8 cellular contexts compared by ENCODE assay signal in the genomic region with DNA sequence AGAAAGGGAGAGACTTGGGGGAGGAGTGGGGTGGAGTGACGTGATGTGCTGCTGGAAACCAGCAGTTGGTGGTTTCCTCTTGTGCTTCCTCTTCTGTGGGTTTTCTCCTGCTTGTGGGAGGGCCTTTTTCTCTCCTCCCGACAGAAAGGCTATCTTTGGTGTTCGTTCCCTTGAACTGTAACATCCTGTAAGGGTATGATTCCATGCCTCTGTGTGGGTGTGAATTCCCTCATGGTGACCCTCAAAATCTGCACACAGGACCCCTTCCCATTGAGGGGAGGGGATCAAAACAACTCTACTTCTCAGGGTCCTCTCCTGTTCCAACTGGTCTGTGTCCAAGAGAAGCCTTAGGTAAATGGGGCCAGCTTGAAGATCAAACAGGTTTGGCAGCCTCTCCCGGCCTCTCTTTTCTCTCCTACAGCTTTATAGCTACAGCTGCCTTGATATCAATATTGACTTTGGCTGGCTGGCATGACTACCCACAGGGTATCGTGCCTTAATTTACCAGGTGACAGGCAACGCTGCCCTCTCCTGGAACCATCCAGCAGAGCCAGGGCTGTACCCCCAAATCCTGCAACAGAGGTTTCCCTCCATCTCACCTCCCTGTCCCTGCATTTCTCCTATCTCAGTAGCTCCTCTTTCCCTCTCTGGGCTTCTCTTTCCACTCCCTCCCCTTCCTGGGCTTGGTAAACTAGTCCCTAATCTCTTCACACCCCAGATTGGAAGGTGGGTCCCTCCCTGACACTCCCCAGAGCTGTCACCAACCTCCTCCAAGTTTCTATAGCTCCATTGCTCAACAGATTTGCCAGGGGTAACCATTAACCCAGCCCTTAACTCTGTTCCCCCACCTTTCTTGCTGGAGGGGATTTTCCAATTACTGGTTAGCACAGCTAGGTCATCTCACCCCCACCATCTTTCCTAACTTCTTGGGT. TPM values are rescaled to one million over a fixed set of nuclear protein-coding genes. Genes with fewer than 3 reads are reported as not detected.
DNase-seq lines count a peak whose midpoint lies in the region; FAIRE-seq and TF ChIP-seq lines count a peak whose summit lies in the region.

No MANE protein-coding gene starts in this region.

- H3K27me3 ChIP-seq in H1 (replicated peaks in 1 of 4; ENCODE audit: control insufficient read depth in 3 of 4, extremely low read depth in 1 of 4, insufficient read depth in 3 of 4, low read length in 3 of 4) = no peaks in the 10 kb centered on the region

- peak overlapping the region; percentile 86; the same call in 1 of the 2 replicates for H2BK5ac ChIP-seq in H1 (ENCODE audit: low read depth, low read length)

- H3K4me3 ChIP-seq in H1 (ENCODE audit: extremely low read depth in 1 of 4, insufficient read depth in 2 of 4, low read depth in 3 of 4, low read length in 4 of 4) = peak overlapping the region in 1 of 4 experiments; percentile 82; a peak in 1 of 8 replicates

- no peak overlapping the region for H3K23ac ChIP-seq in H1 (ENCODE audit: insufficient read length)

- peak overlapping the region; percentile 86; the same call in 1 of the 2 replicates for H2AFZ ChIP-seq in H1 (ENCODE audit: low read length)

- H4K91ac ChIP-seq in H1 (replicated peaks; ENCODE audit: insufficient read length, low read length) = peak overlapping the region; percentile 67

- no peak overlapping the region for H4K8ac ChIP-seq in H1 (ENCODE audit: extremely low read depth, insufficient read depth, low read length)

- DNase-seq in AG09319 (ENCODE audit: extremely low read depth, low read depth) (no peak), GM19240 (ENCODE audit: insufficient read length, low spot score) (peak; percentile 39), NCI-H345 treated with DMSO at 0.1 percent for 48 hours (lab: John Stamatoyannopoulos, UW; ENCODE audit: unreplicated experiment) (peak; percentile 87), H1 (ENCODE audit: low read depth in 1 of 2, low spot score in 2 of 2) (no peak), myocyte (ENCODE audit: low read depth) (peak; percentile 62), GOT3 (lab: John Stamatoyannopoulos, UW) (no peak)
- peak; percentile 68 for DNase-seq in activated CD4-positive, alpha-beta T cell treated with anti-CD3 and anti-CD28 coated beads for 48 hours

- peak overlapping the region; percentile 55 for H3K18ac ChIP-seq in H1 (ENCODE audit: extremely low read depth, low read length)

- H3K27ac ChIP-seq in H1 (ENCODE audit: low read depth, low read length) = 0 out of 2 replicates have a peak overlapping the region, but pooled peaks have one; percentile 31
- peak overlapping the region; percentile 46 for H3K27ac ChIP-seq in temporal lobe (ENCODE audit: low read depth, low read length)

- no peak for FAIRE-seq in H1 (lab: Jason Lieb, UNC)

- peak overlapping the region; percentile 93 for H2BK15ac ChIP-seq in H1 (ENCODE audit: low read length)

- 56% methylated on average over 6 of the region's 6 CpGs; no CpG with 5 or more reads in 1 of the 2 experiments for WGBS in H1 (ENCODE audit: extremely low coverage in 1 of 2, insufficient coverage in 1 of 2, insufficient read length in 1 of 2, insufficient replicate concordance in 2 of 2, low coverage in 1 of 2, low lambda C conversion rate in 2 of 2, missing lambda C conversion rate in 1 of 2), 2 experiments

- no peak overlapping the region for H3K14ac ChIP-seq in H1 (ENCODE audit: insufficient read length)

- peaks cover 23 to 29% (median 25%) of the 10 kb centered on the region in 4 experiments for H3K4me1 ChIP-seq in H1 (replicated peaks in 1 of 4; ENCODE audit: control insufficient read depth in 3 of 4, insufficient read depth in 4 of 4, low read length in 3 of 4)

- peak overlapping the region; percentile 19 for H2BK120ac ChIP-seq in H1 (replicated peaks; ENCODE audit: low read depth, low read length)

- H2AK5ac ChIP-seq in H1 (ENCODE audit: low read depth, low read length) = 0 out of 2 replicates have a peak overlapping the region, but pooled peaks have one; percentile 3

- TF ChIP-seq RAD21 in H1 (IDR thresholded peaks at IDR 0.05 in 1 of 2, conservative IDR thresholded peaks at IDR 0.05 in 1 of 2; ENCODE audit: low read depth in 2 of 2, low read length in 2 of 2) = peak; percentile 63 to 65

- no peaks in the 10 kb centered on the region; a peak in 1 of 4 replicates for H3K9me3 ChIP-seq in H1 (ENCODE audit: insufficient read depth in 2 of 2, low read depth in 1 of 2, low read length in 1 of 2)

- H2BK12ac ChIP-seq in H1 (ENCODE audit: low read depth, low read length) = peak overlapping the region; percentile 98; the same call in 1 of the 2 replicates

- TF ChIP-seq EP300 in H1 (IDR thresholded peaks at IDR 0.05; ENCODE audit: borderline replicate concordance in 1 of 2, low read depth in 2 of 2, low read length in 2 of 2) = no peak

- H2BK20ac ChIP-seq in H1 (ENCODE audit: low read length) = peak overlapping the region; percentile 90; the same call in 1 of the 2 replicates

- peak overlapping the region in 2 of 4 experiments; percentile 35 to 46; a peak in 1 of 7 replicates for H3K9ac ChIP-seq in H1 (replicated peaks in 1 of 4; ENCODE audit: extremely low read depth in 1 of 4, low read depth in 3 of 4, low read length in 3 of 4)

- POLR2A ChIA-PET in H1 (lab: Charles Lee; ENCODE audit: partially characterized antibody) = interaction anchor here (0.6 to 8.7 kb wide), 24 partner anchors 8 to 389 kb away, joined by 3 to 73 read pairs (median 6); a partner anchor contains a TSS

- no peak for TF ChIP-seq POLR2A in H1 (IDR thresholded peaks at IDR 0.05; ENCODE audit: control extremely low read depth in 1 of 2, low read depth in 2 of 2, low read length in 2 of 2)

- peaks cover 0 to 26% of the 10 kb centered on the region in 2 experiments; a peak in 2 of 4 replicates for H3K79me2 ChIP-seq in H1 (ENCODE audit: control insufficient read depth in 1 of 2, insufficient read depth in 2 of 2, low read length in 2 of 2)

- H4K5ac ChIP-seq in H1 (ENCODE audit: insufficient read length, low read depth, low read length) = no peak overlapping the region

- CTCF ChIA-PET in H1 (lab: Charles Lee; ENCODE audit: partially characterized antibody) = interaction anchor here (0.6 to 5.9 kb wide), 29 partner anchors 10 to 192 kb away, joined by 3 to 52 read pairs (median 4); a partner anchor contains a TSS

- H3K56ac ChIP-seq in H1 (replicated peaks; ENCODE audit: insufficient read length, low read depth, low read length) = peak overlapping the region; percentile 5

- H3K79me1 ChIP-seq in H1 (ENCODE audit: low read depth, low read length) = peaks cover 8% of the 10 kb centered on the region; the same call in 1 of the 2 replicates

- H3K4me2 ChIP-seq in H1 (ENCODE audit: insufficient read depth in 1 of 2, low read depth in 2 of 2, low read length in 2 of 2) = peak overlapping the region; percentile 52 to 99; a peak in 3 of 4 replicates

- peak overlapping the region; percentile 28 for H3K4ac ChIP-seq in H1 (replicated peaks; ENCODE audit: insufficient read length, low read depth, low read length)

- peaks cover 5 to 21% (median 7%) of the 10 kb centered on the region in 4 experiments; a peak in 7 of 8 replicates for H3K36me3 ChIP-seq in H1 (ENCODE audit: control insufficient read depth in 2 of 4, insufficient read depth in 4 of 4, low read length in 3 of 4)

- H4K20me1 ChIP-seq in H1 (replicated peaks in 1 of 2; ENCODE audit: control insufficient read depth in 1 of 2, insufficient read depth in 2 of 2, low read length in 2 of 2) = peaks cover 4% of the 10 kb centered on the region in 2 experiments

- H3K23me2 ChIP-seq in H1 (ENCODE audit: low read depth, low read length) = peaks cover 20% of the 10 kb centered on the region

- TF ChIP-seq CTCF in AG09319 (IDR thresholded peaks at IDR 0.05; ENCODE audit: low read depth, low read length) (peak; percentile 26), H1 (IDR thresholded peaks at IDR 0.05; ENCODE audit: control extremely low read depth in 1 of 3, insufficient read depth in 1 of 3, low read depth in 1 of 3, low read length in 3 of 3) (peak in 2 of 3 experiments; percentile 43 to 57; a peak in 3 of 4 replicates)

RNA-seq across cellular contexts. Expression of a gene that starts 1.5 kb away (rescaled TPM):
- 21.3 and 25.3 TPM in 2 replicates for total RNA-seq in H1 (2021; fragmentation: NEBNext Ultra II Directional; extraction: Animal tissue kit (Norgen Biotek cat#: 25700))
- polyA plus RNA-seq in H1 (2011; rRNA removed) = 26.5 and 34.5 TPM in 2 replicates
- 29.5 TPM for polyA plus RNA-seq in H1 (2011; cell fraction: cytosol; rRNA removed)
- polyA plus RNA-seq in H1 (2011; cell fraction: nucleus; rRNA removed) = 149 TPM
- 16.0 to 22.5 TPM (median 20.5 TPM) in 4 replicates for polyA plus RNA-seq in H1 (2012, experiment 1 of 2)
- 5.4 TPM for polyA plus RNA-seq in H1 (2012, experiment 2 of 2)
- polyA plus RNA-seq in H1 (2013, experiment 1 of 2) = 15.6 TPM
- polyA plus RNA-seq in H1 (2013, experiment 2 of 2) = 14.5 TPM
- 36.0 and 38.2 TPM in 2 replicates for polyA minus RNA-seq in H1 (2011; rRNA and poly(A)+ RNA removed)
- polyA minus RNA-seq in H1 (2011; cell fraction: cytosol; rRNA and poly(A)+ RNA removed) = 19.8 TPM
- polyA minus RNA-seq in H1 (2011; cell fraction: nucleus; rRNA and poly(A)+ RNA removed) = 72.1 TPM
- total RNA-seq in myocyte = 7.4 and 8.4 TPM in 2 replicates
- 9.1 TPM for polyA plus RNA-seq in myocyte (2012)
- 2.5 TPM for total RNA-seq in temporal lobe

RNA-seq across cellular contexts. Expression of a gene that starts 2.0 kb away (rescaled TPM):
- 250 and 259 TPM in 2 replicates for total RNA-seq in H1 (2021; fragmentation: NEBNext Ultra II Directional; extraction: Animal tissue kit (Norgen Biotek cat#: 25700))
- polyA plus RNA-seq in H1 (2011; rRNA removed) = 236 and 277 TPM in 2 replicates
- polyA plus RNA-seq in H1 (2011; cell fraction: cytosol; rRNA removed) = 288 TPM
- polyA plus RNA-seq in H1 (2011; cell fraction: nucleus; rRNA removed) = 199 TPM
- 240 to 286 TPM (median 280 TPM) in 4 replicates for polyA plus RNA-seq in H1 (2012, experiment 1 of 2)
- polyA plus RNA-seq in H1 (2012, experiment 2 of 2) = 482 TPM
- polyA plus RNA-seq in H1 (2013, experiment 1 of 2) = 173 TPM
- 202 TPM for polyA plus RNA-seq in H1 (2013, experiment 2 of 2)
- polyA minus RNA-seq in H1 (2011; rRNA and poly(A)+ RNA removed) = 255 and 293 TPM in 2 replicates
- 101 TPM for polyA minus RNA-seq in H1 (2011; cell fraction: cytosol; rRNA and poly(A)+ RNA removed)
- 83.5 TPM for polyA minus RNA-seq in H1 (2011; cell fraction: nucleus; rRNA and poly(A)+ RNA removed)
- total RNA-seq in myocyte (257 and 425 TPM in 2 replicates), temporal lobe (16.5 TPM)
- 416 TPM for polyA plus RNA-seq in myocyte (2012)

RNA-seq across cellular contexts. Expression of a gene that starts 9.2 kb away (rescaled TPM):
- total RNA-seq in H1 (2021; fragmentation: NEBNext Ultra II Directional; extraction: Animal tissue kit (Norgen Biotek cat#: 25700)) = 53.3 and 55.5 TPM in 2 replicates
- 73.5 and 104 TPM in 2 replicates for polyA plus RNA-seq in H1 (2011; rRNA removed)
- polyA plus RNA-seq in H1 (2011; cell fraction: cytosol; rRNA removed) = 80.1 TPM
- 78.9 TPM for polyA plus RNA-seq in H1 (2011; cell fraction: nucleus; rRNA removed)
- 46.0 to 78.4 TPM (median 71.9 TPM) in 4 replicates for polyA plus RNA-seq in H1 (2012, experiment 1 of 2)
- polyA plus RNA-seq in H1 (2012, experiment 2 of 2) = 53.9 TPM
- 32.1 TPM for polyA plus RNA-seq in H1 (2013, experiment 1 of 2)
- 36.0 TPM for polyA plus RNA-seq in H1 (2013, experiment 2 of 2)
- 15.2 and 19.8 TPM in 2 replicates for polyA minus RNA-seq in H1 (2011; rRNA and poly(A)+ RNA removed)
- 28.8 TPM for polyA minus RNA-seq in H1 (2011; cell fraction: cytosol; rRNA and poly(A)+ RNA removed)
- polyA minus RNA-seq in H1 (2011; cell fraction: nucleus; rRNA and poly(A)+ RNA removed) = 13.7 TPM
- 120 and 142 TPM in 2 replicates for total RNA-seq in myocyte
- polyA plus RNA-seq in myocyte (2012) = 168 TPM
- 108 TPM for total RNA-seq in temporal lobe

RNA-seq across cellular contexts. Expression of a gene that starts 15.1 kb away (rescaled TPM):
- total RNA-seq in H1 (2021; fragmentation: NEBNext Ultra II Directional; extraction: Animal tissue kit (Norgen Biotek cat#: 25700)) = not detected in 2 replicates
- polyA plus RNA-seq in H1 (2011; rRNA removed) = 0.18 and 0.33 TPM in 2 replicates
- 0.14 TPM for polyA plus RNA-seq in H1 (2011; cell fraction: cytosol; rRNA removed)
- polyA plus RNA-seq in H1 (2011; cell fraction: nucleus; rRNA removed) = 0.31 TPM
- polyA plus RNA-seq in H1 (2012, experiment 1 of 2) = 0.17 to 0.73 TPM (median 0.19 TPM) in 4 replicates
- polyA plus RNA-seq in H1 (2012, experiment 2 of 2) = 0.12 TPM
- polyA plus RNA-seq in H1 (2013, experiment 1 of 2) = 0.04 TPM
- polyA plus RNA-seq in H1 (2013, experiment 2 of 2) = 0.06 TPM
- 0.13 TPM in 1 of 2 replicates, not detected in the other for polyA minus RNA-seq in H1 (2011; rRNA and poly(A)+ RNA removed)
- not detected for polyA minus RNA-seq in H1 (2011; cell fraction: cytosol; rRNA and poly(A)+ RNA removed)
- not detected for polyA minus RNA-seq in H1 (2011; cell fraction: nucleus; rRNA and poly(A)+ RNA removed)
- total RNA-seq in myocyte (not detected in 2 replicates), temporal lobe (not detected)
- polyA plus RNA-seq in myocyte (2012) = 0.30 TPM

RNA-seq across cellular contexts. Expression of a gene that starts 16.8 kb away (rescaled TPM):
- total RNA-seq in H1 (2021; fragmentation: NEBNext Ultra II Directional; extraction: Animal tissue kit (Norgen Biotek cat#: 25700)) = 0.33 TPM in 1 of 2 replicates, not detected in the other
- 0.23 and 0.49 TPM in 2 replicates for polyA plus RNA-seq in H1 (2011; rRNA removed)
- polyA plus RNA-seq in H1 (2011; cell fraction: cytosol; rRNA removed) = 0.23 TPM
- polyA plus RNA-seq in H1 (2011; cell fraction: nucleus; rRNA removed) = 1.0 TPM
- 0.19 to 0.37 TPM (median 0.21 TPM) in 4 replicates for polyA plus RNA-seq in H1 (2012, experiment 1 of 2)
- polyA plus RNA-seq in H1 (2012, experiment 2 of 2) = not detected
- 0.12 TPM for polyA plus RNA-seq in H1 (2013, experiment 1 of 2)
- 0.11 TPM for polyA plus RNA-seq in H1 (2013, experiment 2 of 2)
- polyA minus RNA-seq in H1 (2011; rRNA and poly(A)+ RNA removed) = not detected in 2 replicates
- not detected for polyA minus RNA-seq in H1 (2011; cell fraction: cytosol; rRNA and poly(A)+ RNA removed)
- not detected for polyA minus RNA-seq in H1 (2011; cell fraction: nucleus; rRNA and poly(A)+ RNA removed)
- total RNA-seq in myocyte = not detected in 2 replicates
- polyA plus RNA-seq in myocyte (2012) = 0.11 TPM
- total RNA-seq in temporal lobe = 0.25 TPM

Comparison
In these comparisons a context has a peak if more than half of its experiments do, and no peak if none do; other contexts are left out.
1. DNase-seq: peak in GM19240 (single experiment), NCI-H345 treated with DMSO at 0.1 percent for 48 hours (single experiment), activated CD4-positive, alpha-beta T cell treated with anti-CD3 and anti-CD28 coated beads for 48 hours (single experiment) and myocyte (single experiment); none in AG09319 (single experiment), H1 (0 of 2) and GOT3 (single experiment).
2. RNA of a gene that starts 2.0 kb away (total RNA-seq): 257 to 425 TPM in myocyte and 250 to 259 TPM in H1; 16.5 TPM in temporal lobe (single experiment); every median in the first group is over 10 times any median in the second.